ENCODE assay signal across 8 cellular contexts in genomic region chr11:17351510-17352176, GRCh38. TPM values are rescaled to one million over a fixed set of nuclear protein-coding genes. Genes with fewer than 3 reads are reported as not detected.
DNase-seq lines count a peak whose midpoint lies in the region; ATAC-seq and TF ChIP-seq lines count a peak whose summit lies in the region.

Gene NCR3LG1 (plus strand): TSS chr11:17351800. CDS start chr11:17351970, 170 bp downstream.

- no peak within 1 kb of the TSS for H2BK120ac ChIP-seq in IMR-90 (ENCODE audit: low read depth, low read length)

- H2BK5ac ChIP-seq in IMR-90 (ENCODE audit: low read depth, low read length, poor library complexity, severe bottlenecking), result no peak within 1 kb of the TSS

- peak within 1 kb of the TSS; percentile 39 for H3K27ac ChIP-seq in IMR-90 (ENCODE audit: insufficient read depth, low read length)

- no peak for TF ChIP-seq RAD21 in IMR-90 (IDR thresholded peaks at IDR 0.05; ENCODE audit: low read length)

- peak within 1 kb of the TSS; percentile 39; the same call in 1 of the 2 replicates for H4K5ac ChIP-seq in IMR-90 (ENCODE audit: low read depth, low read length)

- peak within 1 kb of the TSS; percentile 100 for H3K4me2 ChIP-seq in IMR-90 (ENCODE audit: low read depth, low read length)

- in situ Hi-C loops in IMR-90 (cut with MboI; ENCODE audit: low sequenced_read_pairs), result no loop called here

- POLR2A ChIA-PET in IMR-90 (lab: Charles Lee; ENCODE audit: unreplicated experiment), result interaction anchor here (0.6 kb wide), 1 partner anchor 384 kb away, joined by 7 read pairs; no protein-coding TSS in a partner anchor

- H3K27me3 ChIP-seq in IMR-90 (ENCODE audit: control insufficient read depth, insufficient read depth, low read length), result no peaks in the 10 kb centered on the region

- H2BK20ac ChIP-seq in IMR-90 (ENCODE audit: low read depth, low read length), result no peak within 1 kb of the TSS

- no peak within 1 kb of the TSS for H2BK15ac ChIP-seq in IMR-90 (ENCODE audit: low read depth, low read length)

- dilution Hi-C loops in IMR-90 (cut with HindIII; ENCODE audit: low sequenced_read_pairs, unreplicated experiment), result no loop called here

- H4K8ac ChIP-seq in IMR-90 (ENCODE audit: low read depth in 2 of 2, low read length in 2 of 2), result peak within 1 kb of the TSS; percentile 37 to 61; a peak in 2 of 4 replicates

- H3K27ac Mint-ChIP-seq in T-helper 17 cell (peak within 1 kb of the TSS; percentile 90), type B pancreatic cell (peak within 1 kb of the TSS; percentile 93)

- H3K79me1 ChIP-seq in IMR-90 (ENCODE audit: low read depth in 1 of 2, low read length in 2 of 2), result peaks cover 0 to 4% of the 10 kb centered on the region in 2 experiments; a peak in 1 of 4 replicates

- TF ChIP-seq CTCF in IMR-90 (conservative IDR thresholded peaks at IDR 0.05; ENCODE audit: low read depth, low read length), result no peak
- TF ChIP-seq CTCF in type B pancreatic cell (conservative IDR thresholded peaks at IDR 0.05), result peak; percentile 10

- H3K36me3 Mint-ChIP-seq in T-helper 17 cell (ENCODE audit: low read depth) (no peaks in the 10 kb centered on the region), type B pancreatic cell (peaks cover 3% of the 10 kb centered on the region)

- H4K91ac ChIP-seq in IMR-90 (ENCODE audit: insufficient read depth, low read depth, low read length), result peak within 1 kb of the TSS; percentile 15; the same call in 1 of the 2 replicates

- H3K9me3 Mint-ChIP-seq in type B pancreatic cell, result peaks cover 5% of the 10 kb centered on the region

- peak within 1 kb of the TSS; percentile 93 for H2AFZ ChIP-seq in IMR-90 (replicated peaks; ENCODE audit: low read length, poor library complexity)

- H3K9ac ChIP-seq in IMR-90 (ENCODE audit: low read depth, low read length), result peak within 1 kb of the TSS; percentile 58

- H3K4me3 Mint-ChIP-seq in T-helper 17 cell (peak within 1 kb of the TSS; percentile 94), type B pancreatic cell (peak within 1 kb of the TSS; percentile 92)

- peak; percentile 54; the same call in 1 of the 2 replicates for TF ChIP-seq POLR2A in IMR-90 (IDR thresholded peaks at IDR 0.05; ENCODE audit: low read depth, low read length)

- peak within 1 kb of the TSS; percentile 17 for H2AK9ac ChIP-seq in IMR-90 (replicated peaks; ENCODE audit: low read depth, low read length, poor library complexity)

- peak within 1 kb of the TSS; percentile 74 for H3K4me3 ChIP-seq in IMR-90 (ENCODE audit: insufficient read depth, low read depth, low read length)

- CTCF ChIA-PET in IMR-90 (lab: Yijun Ruan, JAX), result interaction anchor here (0.7 to 3.3 kb wide), 2 partner anchors 49 to 122 kb away, joined by 3 to 9 read pairs; no protein-coding TSS in a partner anchor

- peaks cover 2% of the 10 kb centered on the region for H3K4me1 ChIP-seq in IMR-90 (ENCODE audit: control insufficient read depth, insufficient read depth, low read length)

- intact Hi-C loops in IMR-90 (cut with micrococcal nuclease), result loop anchor here (2.0 to 5.0 kb wide), 2 partner anchors 37 to 74 kb away; partner anchors contain the start of gene NUCB2
- intact Hi-C loops in left ventricle myocardium superior (cut with micrococcal nuclease), result no loop called here
- intact Hi-C loops in posterior cingulate gyrus (cut with DNase I), result loop anchor here (5.0 to 10.0 kb wide), 2 partner anchors 74 to 117 kb away; partner anchors contain the start of gene NUCB2

- no TSS peak for BruUV-seq in IMR-90 (replicated peaks; lab: Mats Ljungman, UMichigan)

- 3% methylated on average over 24 of the region's 61 CpGs; no CpG with 5 or more reads in 1 of the 2 experiments for WGBS in IMR-90 (ENCODE audit: extremely low coverage in 2 of 2, insufficient read length in 1 of 2), 2 experiments

- peak; percentile 92 for DNase-seq in DMS53 (lab: John Stamatoyannopoulos, UW)
- DNase-seq in IMR-90, result peak; percentile 77
- peak; percentile 48 to 57 (median 52) for DNase-seq in T-helper 17 cell
- peak; percentile 35 for DNase-seq in amniotic stem cell (lab: John Stamatoyannopoulos, UW)
- peak; percentile 68 for DNase-seq in left ventricle myocardium superior
- DNase-seq in posterior cingulate gyrus, result peak; percentile 20 to 93 (median 60)
- DNase-seq in type B pancreatic cell (ENCODE audit: extremely low spot score, unreplicated experiment), result peak; percentile 73

- H2AK5ac ChIP-seq in IMR-90 (ENCODE audit: low read depth, low read length), result no peak within 1 kb of the TSS

- H3K9me3 ChIP-seq in IMR-90 (ENCODE audit: control insufficient read depth, insufficient read depth, low read length) (no peaks in the 10 kb centered on the region), T-helper 17 cell (ENCODE audit: control insufficient read depth, low read length, poor library complexity, severe bottlenecking) (no peaks in the 10 kb centered on the region)

- H3K36me3 ChIP-seq in IMR-90 (ENCODE audit: control insufficient read depth, insufficient read depth, low read length), result no peaks in the 10 kb centered on the region

- H4K20me1 ChIP-seq in IMR-90 (ENCODE audit: insufficient read depth, low read length), result no peaks in the 10 kb centered on the region

- H3K14ac ChIP-seq in IMR-90 (replicated peaks; ENCODE audit: low read depth, low read length), result no peak within 1 kb of the TSS

- no peak within 1 kb of the TSS for H3K56ac ChIP-seq in IMR-90 (ENCODE audit: extremely low read depth, insufficient read depth, low read length)

- 0 out of 2 replicates have a peak within 1 kb of the TSS, but pooled peaks have one; percentile 3 for H3K4ac ChIP-seq in IMR-90 (ENCODE audit: low read depth, low read length)

- H3K9me1 ChIP-seq in IMR-90 (ENCODE audit: insufficient read depth, low read length), result no peaks in the 10 kb centered on the region

- 0 out of 2 replicates have a peak within 1 kb of the TSS, but pooled peaks have one; percentile 33 for H3K18ac ChIP-seq in IMR-90 (ENCODE audit: low read depth, low read length)

- no peaks in the 10 kb centered on the region for H3K27me3 Mint-ChIP-seq in T-helper 17 cell
- peaks cover 37% of the 10 kb centered on the region for H3K27me3 Mint-ChIP-seq in type B pancreatic cell

- peak within 1 kb of the TSS; percentile 68; the same call in 1 of the 2 replicates for H3K23ac ChIP-seq in IMR-90 (ENCODE audit: low read depth, low read length)

- H3K4me1 Mint-ChIP-seq in T-helper 17 cell (peaks cover 27% of the 10 kb centered on the region), type B pancreatic cell (ENCODE audit: unreplicated experiment) (peaks cover 14% of the 10 kb centered on the region)

- peak; percentile 57 for ATAC-seq in IMR-90 (ENCODE audit: low read depth)
- ATAC-seq in T-helper 17 cell, result peak; percentile 78
- ATAC-seq in left ventricle myocardium superior, result peak; percentile 59
- ATAC-seq in GM18858 (IDR thresholded peaks at IDR 0.05; ENCODE audit: unreplicated experiment), result no peak

TF ChIP-seq in IMR-90, 13 proteins besides CTCF, POLR2A, EP300 and RAD21:
- TF ChIP-seq BHLHE40 (IDR thresholded peaks at IDR 0.05; ENCODE audit: low read depth, low read length) (peak; percentile 82; the same call in 1 of the 2 replicates), FOS (IDR thresholded peaks at IDR 0.05; ENCODE audit: low read depth, low read length) (no peak), SMC3 (IDR thresholded peaks at IDR 0.05; ENCODE audit: low read depth, low read length) (no peak), USF2 (IDR thresholded peaks at IDR 0.05; ENCODE audit: low read depth, low read length) (peak; percentile 56), RCOR1 (IDR thresholded peaks at IDR 0.05; ENCODE audit: insufficient replicate concordance, low read length) (no peak), RFX5 (IDR thresholded peaks at IDR 0.05; ENCODE audit: low read depth, low read length) (no peak), NFE2L2 (IDR thresholded peaks at IDR 0.05; ENCODE audit: low read depth, low read length) (no peak), MAZ (IDR thresholded peaks at IDR 0.05; ENCODE audit: borderline replicate concordance, low read depth, low read length) (peak; percentile 50; the same call in 1 of the 2 replicates), MXI1 (IDR thresholded peaks at IDR 0.05; ENCODE audit: borderline replicate concordance, low read depth, low read length) (peak; percentile 10; the same call in 1 of the 2 replicates), CEBPB (IDR thresholded peaks at IDR 0.05; ENCODE audit: low read depth, low read length) (peak; percentile 95)
- TF ChIP-seq, protein P1, sequence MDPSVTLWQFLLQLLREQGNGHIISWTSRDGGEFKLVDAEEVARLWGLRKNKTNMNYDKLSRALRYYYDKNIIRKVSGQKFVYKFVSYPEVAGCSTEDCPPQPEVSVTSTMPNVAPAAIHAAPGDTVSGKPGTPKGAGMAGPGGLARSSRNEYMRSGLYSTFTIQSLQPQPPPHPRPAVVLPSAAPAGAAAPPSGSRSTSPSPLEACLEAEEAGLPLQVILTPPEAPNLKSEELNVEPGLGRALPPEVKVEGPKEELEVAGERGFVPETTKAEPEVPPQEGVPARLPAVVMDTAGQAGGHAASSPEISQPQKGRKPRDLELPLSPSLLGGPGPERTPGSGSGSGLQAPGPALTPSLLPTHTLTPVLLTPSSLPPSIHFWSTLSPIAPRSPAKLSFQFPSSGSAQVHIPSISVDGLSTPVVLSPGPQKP (IDR thresholded peaks at IDR 0.05; ENCODE audit: borderline replicate concordance, low read depth, low read length), result no peak
TF ChIP-seq in IMR-90: peak in this region for 5.

RNA-seq across cellular contexts. Expression of gene NCR3LG1, which starts in this region (rescaled TPM):
- total RNA-seq in IMR-90 (2012; rRNA removed), result 3.9 and 4.1 TPM in 2 replicates
- 1.5 and 1.7 TPM in 2 replicates for polyA plus RNA-seq in IMR-90 (2012; rRNA removed)
- polyA plus RNA-seq in IMR-90 (2012; cell fraction: cytosol; rRNA removed), result 0.27 and 0.52 TPM in 2 replicates
- 1.6 and 8.6 TPM in 2 replicates for polyA plus RNA-seq in IMR-90 (2012; cell fraction: nucleus; rRNA removed; ENCODE audit: low replicate concordance)
- 1 to 10 TPM; 3.1 to 4.1 TPM for total RNA-seq in T-helper 17 cell
- total RNA-seq in left ventricle myocardium superior, result 0.55 TPM
- 6.0 and 12.3 TPM in 2 replicates for total RNA-seq in type B pancreatic cell (ENCODE audit: low replicate concordance)

Comparison
In these comparisons a context has a peak if more than half of its experiments do, and no peak if none do; other contexts are left out.
1. Peak in DNase-seq and ATAC-seq in left ventricle myocardium superior; RNA of the gene not detected or under 1 TPM.
2. DNase-seq: peak in every context shown above with its lines; median percentile 92 in DMS53; 77 in IMR-90; 73 in type B pancreatic cell; 68 in left ventricle myocardium superior; 60 in posterior cingulate gyrus; 52 in T-helper 17 cell; 35 in amniotic stem cell.